Comparison of ENCODE assay signal across 10 cellular contexts in genomic region chr17:21425321-21425720, GRCh38. TPM values are rescaled to one million over a fixed set of nuclear protein-coding genes. Genes with fewer than 3 reads are reported as not detected.
DNase-seq lines count a peak whose midpoint lies in the region; ATAC-seq and TF ChIP-seq lines count a peak whose summit lies in the region.
"Had no signal": no experiment of that assay in that cellular context is flagged by ENCODE, and none has a peak within 500 bp of the region (broad histone marks: within the 10 kb centered on the region; RNA-seq: fewer than 3 reads in every experiment).

No MANE protein-coding gene starts in this region.

- no peak overlapping the region for H3K4me3 Mint-ChIP-seq in GM23338
- H3K4me3 Mint-ChIP-seq: CD4-positive, CD25-positive, alpha-beta regulatory T cell had no signal

- intact Hi-C loops in left ventricle myocardium superior (cut with micrococcal nuclease) = no loop called here
- intact Hi-C loops in left ventricle myocardium inferior (cut with micrococcal nuclease) = no loop called here

- H3K4me1 ChIP-seq in left ventricle myocardium inferior (peaks cover 20% of the 10 kb centered on the region), GM23338 (ENCODE audit: insufficient read depth) (no peaks in the 10 kb centered on the region)

- no peak for TF ChIP-seq CTCF in left ventricle myocardium inferior (IDR thresholded peaks at IDR 0.05; ENCODE audit: borderline replicate concordance)
- no peak for TF ChIP-seq CTCF in coronary artery (IDR thresholded peaks at IDR 0.05)
- no peak for TF ChIP-seq CTCF in GM23338 (conservative IDR thresholded peaks at IDR 0.05; ENCODE audit: low read depth in 2 of 2)

- no peaks in the 10 kb centered on the region for H3K4me1 Mint-ChIP-seq in GM23338

- no peaks in the 10 kb centered on the region for H3K9me3 ChIP-seq in left ventricle myocardium inferior (replicated peaks)

- ATAC-seq in left ventricle myocardium superior (no peak), GM23338 (no peak), HG02885 (IDR thresholded peaks at IDR 0.05; ENCODE audit: poor library complexity, unreplicated experiment) (no peak), HG02852 (IDR thresholded peaks at IDR 0.05; ENCODE audit: unreplicated experiment) (no peak)

- no peaks in the 10 kb centered on the region for H3F3A ChIP-seq in GM23338 (replicated peaks; ENCODE audit: low read depth)

- no peaks in the 10 kb centered on the region for H4K20me1 ChIP-seq in GM23338 (replicated peaks; ENCODE audit: insufficient read depth)

- no peaks in the 10 kb centered on the region for H3K27me3 ChIP-seq in left ventricle myocardium inferior (ENCODE audit: low read depth)
- H3K27me3 ChIP-seq in H7 (ENCODE audit: control insufficient read depth, insufficient read depth, low read length) = no peaks in the 10 kb centered on the region
- no peaks in the 10 kb centered on the region for H3K27me3 ChIP-seq in GM23338 (ENCODE audit: insufficient read depth)

- no peaks in the 10 kb centered on the region for H3K36me3 Mint-ChIP-seq in GM23338 (ENCODE audit: low read depth)
- H3K36me3 Mint-ChIP-seq: CD4-positive, CD25-positive, alpha-beta regulatory T cell had no signal

- peaks cover 3% of the 10 kb centered on the region for H3K27me3 Mint-ChIP-seq in GM23338 (ENCODE audit: insufficient read depth, low read depth, poor library complexity)

- no peak overlapping the region for H2AFZ ChIP-seq in GM23338

- H3K9me2 ChIP-seq in GM23338 (ENCODE audit: insufficient read depth) = no peaks in the 10 kb centered on the region

- no peaks in the 10 kb centered on the region; the same call in 2 of the 3 replicates for H3K9me3 Mint-ChIP-seq in GM23338

- H3K27ac ChIP-seq in left ventricle myocardium inferior (replicated peaks) (no peak overlapping the region), coronary artery (no peak overlapping the region), GM23338 (ENCODE audit: low read depth) (no peak overlapping the region)

- H3K27ac Mint-ChIP-seq in GM23338 = no peak overlapping the region

- H3K4me3 ChIP-seq in left ventricle myocardium inferior (no peak overlapping the region), H7 (ENCODE audit: insufficient read depth, low read depth, low read length) (no peak overlapping the region), coronary artery (no peak overlapping the region), GM23338 (no peak overlapping the region)

- DNase-seq in left ventricle myocardium superior = peak; percentile 17
- no peak for DNase-seq in left ventricle myocardium inferior
- DNase-seq in H7 = peak; percentile 17
- DNase-seq in coronary artery (ENCODE audit: low spot score) = peak; percentile 68
- DNase-seq in GM23338 (ENCODE audit: low spot score) = no peak
- DNase-seq: CD4-positive, CD25-positive, alpha-beta regulatory T cell; DMS53; GF-D8 had no signal

- H3K79me2 ChIP-seq in GM23338 (replicated peaks; ENCODE audit: insufficient read depth) = no peaks in the 10 kb centered on the region

- H3K4me2 ChIP-seq in GM23338 = no peak overlapping the region

- H3K36me3 ChIP-seq in left ventricle myocardium inferior (no peaks in the 10 kb centered on the region), H7 (replicated peaks; ENCODE audit: control insufficient read depth, insufficient read depth, low read length) (no peaks in the 10 kb centered on the region), GM23338 (ENCODE audit: insufficient read depth) (no peaks in the 10 kb centered on the region)

TF ChIP-seq in GM23338, 12 proteins besides CTCF, POLR2A, EP300 and RAD21 (continues in another document):
- no peak for TF ChIP-seq POLR2AphosphoS5 (IDR thresholded peaks at IDR 0.05; ENCODE audit: low read depth)
- no peak for TF ChIP-seq ZNF462 (CRISPR knock-in tag; IDR thresholded peaks at IDR 0.05)
- no peak for TF ChIP-seq REST (IDR thresholded peaks at IDR 0.05; ENCODE audit: unreplicated experiment)
- no peak for TF ChIP-seq STAT1 (IDR thresholded peaks at IDR 0.05; ENCODE audit: unreplicated experiment)

RNA-seq across cellular contexts. Expression of gene KCNJ12, which starts 49.2 kb away (rescaled TPM):
- total RNA-seq in left ventricle myocardium superior (11.4 TPM), left ventricle myocardium inferior (12.3 TPM)
- 5.1 and 7.6 TPM in 2 replicates for total RNA-seq in H7 (2014; rRNA removed; shearing (Covaris generic))
- total RNA-seq in GM23338 (2014; rRNA removed; shearing (Covaris generic)) = 0.97 and 2.4 TPM in 2 replicates
- polyA plus RNA-seq in GM23338 (2016; fragmentation: Nextera tagmentation; extraction: Ambion mirVana) = 0.42 and 0.61 TPM in 2 replicates
- polyA plus RNA-seq: CD4-positive, CD25-positive, alpha-beta regulatory T cell had no signal

Comparison
In these comparisons a context has a peak if more than half of its experiments do, and no peak if none do; other contexts are left out.
1. DNase-seq: peak in left ventricle myocardium superior (single experiment), H7 (single experiment) and coronary artery (single experiment); none in left ventricle myocardium inferior (single experiment) and GM23338 (single experiment).